11 cellular contexts compared by ENCODE assay signal in genomic region chr12:6228535-6229223, GRCh38. TPM values are rescaled to one million over a fixed set of nuclear protein-coding genes. Genes with fewer than 3 reads are reported as not detected.
DNase-seq lines count a peak whose midpoint lies in the region; ATAC-seq and TF ChIP-seq lines count a peak whose summit lies in the region.
"Had no signal": no experiment of that assay in that cellular context is flagged by ENCODE, and none has a peak within 500 bp of the region (broad histone marks: within the 10 kb centered on the region; RNA-seq: fewer than 3 reads in every experiment).

No MANE protein-coding gene starts in this region.

- TF ChIP-seq RAD21 in HCT116 (IDR thresholded peaks at IDR 0.05; ENCODE audit: low read depth), result no peak

- DNase-seq in HCT116 (ENCODE audit: low read depth, low spot score) (no peak), body of pancreas (no peak), smooth muscle cell (lab: John Stamatoyannopoulos, UW; ENCODE audit: unreplicated experiment) (no peak), GOT3 (lab: John Stamatoyannopoulos, UW) (no peak), NCI-H2196 treated with DMSO at 0.1 percent for 48 hours (lab: John Stamatoyannopoulos, UW; ENCODE audit: unreplicated experiment) (no peak)
- no peak for DNase-seq in effector memory CD4-positive, alpha-beta T cell
- DNase-seq: COR-L47, NCI-H446 treated with DMSO at 0.1 percent for 48 hours, T-helper 1 cell had no signal

- H3K4me1 ChIP-seq in HCT116 (ENCODE audit: control insufficient read depth in 1 of 2, insufficient read depth in 2 of 2, low read length in 2 of 2) (peaks cover 43 to 50% of the 10 kb centered on the region in 2 experiments), body of pancreas (peaks cover 69% of the 10 kb centered on the region), smooth muscle cell (ENCODE audit: low read depth) (peaks cover 32% of the 10 kb centered on the region)
- H3K4me1 ChIP-seq in effector memory CD4-positive, alpha-beta T cell (ENCODE audit: control insufficient read depth, insufficient read depth, low read length, poor library complexity, severe bottlenecking), result peaks cover 6% of the 10 kb centered on the region

- TF ChIP-seq POLR2A in HCT116 (IDR thresholded peaks at IDR 0.05; ENCODE audit: borderline replicate concordance, extremely low read depth, insufficient read depth, insufficient read length) (no peak), body of pancreas (IDR thresholded peaks at IDR 0.05) (no peak)

- POLR2A ChIA-PET in HCT116 (lab: Charles Lee), result no interaction called here

- H3K79me2 ChIP-seq in HCT116 (ENCODE audit: insufficient read depth, low read length) (peaks cover 59% of the 10 kb centered on the region), smooth muscle cell (ENCODE audit: low read depth) (peaks cover 27% of the 10 kb centered on the region)

- H3K4me2 ChIP-seq in HCT116 (ENCODE audit: low read length), result peak overlapping the region; percentile 61
- peak overlapping the region; percentile 74 for H3K4me2 ChIP-seq in smooth muscle cell

- H3K27ac ChIP-seq in HCT116 (ENCODE audit: low read depth, low read length), result peak overlapping the region; percentile 62
- H3K27ac ChIP-seq in body of pancreas, result peak overlapping the region; percentile 42 to 74 (median 70)
- peak overlapping the region; percentile 97 for H3K27ac ChIP-seq in layer of hippocampus (ENCODE audit: low read depth, low read length)
- peak overlapping the region; percentile 96 for H3K27ac ChIP-seq in smooth muscle cell (ENCODE audit: low read depth)
- no peak overlapping the region for H3K27ac ChIP-seq in effector memory CD4-positive, alpha-beta T cell (ENCODE audit: insufficient read depth, low read length, poor library complexity, severe bottlenecking)

- H3K4me3 ChIP-seq in HCT116 (replicated peaks in 1 of 2; ENCODE audit: low read depth in 1 of 2, low read length in 2 of 2), result peak overlapping the region in 1 of 2 experiments; percentile 1; a peak in 1 of 4 replicates
- H3K4me3 ChIP-seq in body of pancreas, result no peak overlapping the region
- no peak overlapping the region for H3K4me3 ChIP-seq in smooth muscle cell
- H3K4me3 ChIP-seq in effector memory CD4-positive, alpha-beta T cell (ENCODE audit: insufficient read depth, low read depth, low read length, poor library complexity, severe bottlenecking), result no peak overlapping the region

- RAD21 ChIA-PET in HCT116 (lab: Charles Lee; ENCODE audit: low non-redundant PET in 1 of 2, low total read pairs in 2 of 2, uncharacterized antibody in 2 of 2, unreplicated experiment in 2 of 2), result no interaction called here

- TF ChIP-seq CTCF in HCT116 (IDR thresholded peaks at IDR 0.05 in 2 of 3, conservative IDR thresholded peaks at IDR 0.05 in 1 of 3; ENCODE audit: borderline replicate concordance in 1 of 3, insufficient read depth in 1 of 3, low read depth in 2 of 3, low read length in 2 of 3), result no peak
- no peak for TF ChIP-seq CTCF in body of pancreas (IDR thresholded peaks at IDR 0.05)
- no peak for TF ChIP-seq CTCF in smooth muscle cell (IDR thresholded peaks at IDR 0.05; ENCODE audit: borderline replicate concordance, insufficient read depth, poor library complexity, severe bottlenecking)

- peaks cover 25% of the 10 kb centered on the region for H3F3A ChIP-seq in smooth muscle cell (ENCODE audit: low read depth)

- H3K9me3 ChIP-seq in HCT116 (ENCODE audit: control insufficient read depth in 1 of 2, insufficient read depth in 1 of 2, low read depth in 1 of 2, low read length in 2 of 2), result no peaks in the 10 kb centered on the region
- H3K9me3 ChIP-seq in body of pancreas, result no peaks in the 10 kb centered on the region
- no peaks in the 10 kb centered on the region for H3K9me3 ChIP-seq in smooth muscle cell (replicated peaks; ENCODE audit: low read depth)
- no peaks in the 10 kb centered on the region for H3K9me3 ChIP-seq in effector memory CD4-positive, alpha-beta T cell (ENCODE audit: control insufficient read depth, low read length)

- BruUV-seq in HCT116 (replicated peaks; lab: Mats Ljungman, UMichigan), result no TSS peak

- CTCF ChIA-PET in HCT116 (lab: Charles Lee), result interaction anchor here (0.8 kb wide), 1 partner anchor 33 kb away, joined by 3 read pairs; no protein-coding TSS in a partner anchor

- H3K36me3 ChIP-seq in HCT116 (ENCODE audit: control insufficient read depth in 1 of 2, insufficient read depth in 2 of 2, low read length in 2 of 2) (peaks cover 26 to 30% of the 10 kb centered on the region in 2 experiments; a peak in 3 of 4 replicates), body of pancreas (replicated peaks in 1 of 2; ENCODE audit: insufficient read depth in 1 of 2, low read depth in 2 of 2) (peaks cover 0 to 2% of the 10 kb centered on the region in 2 donors), smooth muscle cell (ENCODE audit: low read depth) (no peaks in the 10 kb centered on the region)
- H3K36me3 ChIP-seq in effector memory CD4-positive, alpha-beta T cell (ENCODE audit: control insufficient read depth, insufficient read depth, low read length), result no peaks in the 10 kb centered on the region

- H3K9ac ChIP-seq in HCT116 (ENCODE audit: low read length) (peak overlapping the region; percentile 52), smooth muscle cell (ENCODE audit: low read depth) (peak overlapping the region; percentile 69)

- WGBS in body of pancreas, 2 donors, result 66 to 67% methylated on average over 8 to 9 of the region's 9 CpGs
- 64% methylated on average over 9 of the region's 9 CpGs for WGBS in smooth muscle cell (ENCODE audit: low lambda C conversion rate)

- H2AFZ ChIP-seq in HCT116 (ENCODE audit: low read depth, low read length, poor library complexity, severe bottlenecking), result no peak overlapping the region
- H2AFZ ChIP-seq in smooth muscle cell (ENCODE audit: low read depth), result no peak overlapping the region

- intact Hi-C loops in HCT116 (cut with micrococcal nuclease) (no loop called here), body of pancreas (cut with DNase I) (no loop called here)

- ATAC-seq in HCT116 (peak; percentile 39), body of pancreas (no peak), HG03045 (IDR thresholded peaks at IDR 0.05; ENCODE audit: unreplicated experiment) (no peak)

- H4K20me1 ChIP-seq in HCT116 (ENCODE audit: insufficient read depth) (no peaks in the 10 kb centered on the region), smooth muscle cell (ENCODE audit: low read depth) (no peaks in the 10 kb centered on the region)

- H3K27me3 ChIP-seq in HCT116 (ENCODE audit: insufficient read depth, low read length), result no peaks in the 10 kb centered on the region
- H3K27me3 ChIP-seq in body of pancreas, result no peaks in the 10 kb centered on the region
- H3K27me3 ChIP-seq in layer of hippocampus (ENCODE audit: control insufficient read depth, insufficient read depth, low read length), result no peaks in the 10 kb centered on the region
- no peaks in the 10 kb centered on the region for H3K27me3 ChIP-seq in smooth muscle cell (ENCODE audit: low read depth)
- no peaks in the 10 kb centered on the region for H3K27me3 ChIP-seq in effector memory CD4-positive, alpha-beta T cell (replicated peaks; ENCODE audit: control insufficient read depth, insufficient read depth, low read length, poor library complexity, severe bottlenecking)

- H3K9me2 ChIP-seq in HCT116 (ENCODE audit: insufficient read depth), result no peaks in the 10 kb centered on the region

TF ChIP-seq in HCT116, 20 proteins besides CTCF, POLR2A, EP300 and RAD21 (continues in another document):
- TF ChIP-seq ATF3 (IDR thresholded peaks at IDR 0.05) (no peak), CBX3 (IDR thresholded peaks at IDR 0.05; ENCODE audit: low read depth) (no peak), ELF1 (IDR thresholded peaks at IDR 0.05; ENCODE audit: borderline replicate concordance, low read depth) (no peak), ZFX (IDR thresholded peaks at IDR 0.05) (no peak), FOSL1 (IDR thresholded peaks at IDR 0.05; ENCODE audit: low read depth) (no peak), EZH2phosphoT487 (IDR thresholded peaks at IDR 0.05; ENCODE audit: borderline replicate concordance) (no peak), TCF7L2 (IDR thresholded peaks at IDR 0.05; ENCODE audit: borderline replicate concordance, extremely low read depth, insufficient read depth, insufficient read length) (no peak), SRF (IDR thresholded peaks at IDR 0.05; ENCODE audit: low read depth) (no peak), SP1 (IDR thresholded peaks at IDR 0.05; ENCODE audit: low read depth) (no peak), POLR2AphosphoS5 (IDR thresholded peaks at IDR 0.05; ENCODE audit: low read depth, low read length) (no peak), MAX (IDR thresholded peaks at IDR 0.05) (no peak), YY1 (IDR thresholded peaks at IDR 0.05; ENCODE audit: extremely low read depth, insufficient replicate concordance, low read depth, low read length) (no peak), EZH2 (IDR thresholded peaks at IDR 0.05) (no peak)

RNA-seq across cellular contexts. Expression of gene CD9, which starts 28.5 kb away (rescaled TPM):
- total RNA-seq in HCT116 (2021; ENCODE audit: unreplicated experiment) (182 TPM), body of pancreas (10 to 100 TPM; 66.6 to 91.3 TPM), smooth muscle cell (153 and 207 TPM in 2 replicates)
- 246 and 260 TPM in 2 replicates for polyA plus RNA-seq in HCT116 (2012)
- polyA plus RNA-seq in smooth muscle cell, result 144 and 236 TPM in 2 replicates
